Comparison of ENCODE assay signal across 1 cellular context in the genomic region with DNA sequence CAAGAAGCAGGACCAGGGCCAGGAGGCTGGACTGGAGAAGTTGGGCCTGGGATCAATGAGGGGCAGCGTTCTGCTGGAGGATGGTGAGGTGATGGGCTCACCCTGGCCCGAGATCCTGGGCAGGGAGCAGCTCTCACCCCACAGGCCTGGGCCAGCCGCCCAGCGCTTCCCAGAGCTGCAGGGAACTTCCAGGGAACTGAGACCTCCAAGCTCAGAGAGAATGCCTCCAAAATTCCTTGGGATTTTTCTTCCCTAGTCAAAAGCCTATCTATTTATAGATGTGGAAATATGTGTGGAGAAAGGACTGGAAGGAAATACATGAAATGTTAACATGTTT.
TF ChIP-seq lines count a peak whose summit lies in the region.

No MANE protein-coding gene starts in this region.

TF ChIP-seq in H1, 55 proteins besides CTCF, POLR2A, EP300 and RAD21 (continued from another document):
- TF ChIP-seq TAF7 (optimal IDR thresholded peaks at IDR 0.05; ENCODE audit: borderline replicate concordance, low read depth, low read length), result no peak
- no peak for TF ChIP-seq TCF12 (IDR thresholded peaks at IDR 0.05; ENCODE audit: low read depth, low read length)
- no peak for TF ChIP-seq YY1 (IDR thresholded peaks at IDR 0.05; ENCODE audit: low read depth, low read length)
- no peak for TF ChIP-seq SP1 (IDR thresholded peaks at IDR 0.05; ENCODE audit: low read depth, low read length)
- TF ChIP-seq RNF2 (IDR thresholded peaks at IDR 0.05; ENCODE audit: borderline replicate concordance, low read depth, low read length, missing control alignments, poor library complexity, severe bottlenecking), result no peak
- no peak for TF ChIP-seq BRCA1 (IDR thresholded peaks at IDR 0.05; ENCODE audit: low read depth, low read length)
- TF ChIP-seq ASH2L (IDR thresholded peaks at IDR 0.05; ENCODE audit: low read length), result no peak
- TF ChIP-seq KDM5A (IDR thresholded peaks at IDR 0.05; ENCODE audit: low read length), result no peak
- TF ChIP-seq KDM4A (IDR thresholded peaks at IDR 0.05; ENCODE audit: low read depth, low read length, severe bottlenecking), result no peak
- no peak for TF ChIP-seq CBX5 (IDR thresholded peaks at IDR 0.05; ENCODE audit: low read depth, low read length)
- TF ChIP-seq JUN (IDR thresholded peaks at IDR 0.05; ENCODE audit: low read depth, low read length), result no peak
TF ChIP-seq in H1: peak in this region for 0.
